10 cellular contexts compared by ENCODE assay signal in the genomic region with DNA sequence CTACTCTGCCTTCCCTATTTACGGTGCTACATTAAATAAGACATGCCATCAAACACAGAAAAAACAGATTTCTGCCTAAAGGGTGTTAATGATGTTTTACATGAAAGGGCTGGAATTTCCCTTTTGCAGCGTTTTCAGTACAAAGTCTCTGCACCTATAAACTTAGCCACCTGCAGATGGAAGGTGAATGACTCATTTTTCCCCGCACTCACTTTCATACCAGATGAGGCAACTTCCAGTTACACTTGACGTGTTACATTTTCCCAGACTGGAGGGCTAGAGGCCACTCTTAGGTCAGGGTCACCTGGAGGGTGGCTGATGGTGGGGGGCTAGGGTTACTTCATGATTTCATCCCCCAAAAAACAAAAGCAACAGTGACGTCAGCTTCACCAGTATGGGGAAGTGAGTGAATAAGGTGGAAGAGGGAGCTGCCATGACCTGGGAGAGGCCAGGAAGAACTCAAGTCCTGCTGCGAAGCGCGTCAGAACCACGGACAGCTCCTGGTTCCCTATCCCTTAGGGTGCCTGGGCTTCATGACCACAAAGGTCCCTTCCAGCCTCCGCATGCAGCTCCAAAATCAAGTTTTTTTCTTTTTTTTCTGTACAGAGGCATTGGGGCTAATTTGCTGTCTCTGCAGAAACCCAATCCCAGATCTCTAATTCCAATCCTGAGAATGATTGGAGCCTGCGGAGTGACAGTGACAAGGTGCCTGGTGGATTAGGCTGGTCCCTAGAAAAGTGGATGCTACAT.
DNase-seq lines count a peak whose midpoint lies in the region; ATAC-seq and TF ChIP-seq lines count a peak whose summit lies in the region.
"Had no signal": no experiment of that assay in that cellular context is flagged by ENCODE, and none has a peak within 500 bp of the region (broad histone marks: within the 10 kb centered on the region; RNA-seq: fewer than 3 reads in every experiment).

No MANE protein-coding gene starts in this region.

- no peak overlapping the region for H3K4me3 ChIP-seq in NB4 (ENCODE audit: low read depth, low read length)
- H3K4me3 ChIP-seq in heart right ventricle = no peak overlapping the region
- H3K4me3 ChIP-seq: vagina had no signal

- POLR2A ChIA-PET in GM10248 (lab: Yijun Ruan, JAX) = interaction anchor here (0.8 kb wide), 1 partner anchor 33 kb away, joined by 3 read pairs; no protein-coding TSS in a partner anchor

- intact Hi-C loops in heart right ventricle (cut with DNase I) = no loop called here

- WGBS in heart right ventricle, 2 donors = 37 to 47% methylated on average over 11 of the region's 11 CpGs

- TF ChIP-seq CTCF in GM10248 (IDR thresholded peaks at IDR 0.05; ENCODE audit: control extremely low read depth, extremely low read depth, low read depth, missing control alignments) (no peak), NB4 (IDR thresholded peaks at IDR 0.05; ENCODE audit: low read depth, low read length) (no peak), foreskin keratinocyte (conservative IDR thresholded peaks at IDR 0.05) (no peak), heart right ventricle (IDR thresholded peaks at IDR 0.05) (no peak)

- H3K27ac ChIP-seq in foreskin keratinocyte (no peak overlapping the region), heart right ventricle (no peak overlapping the region)
- H3K27ac ChIP-seq: vagina had no signal

- H3K27ac Mint-ChIP-seq in activated CD8-positive, alpha-beta memory T cell treated with anti-CD3 and anti-CD28 coated beads, Interleukin-2, amount 10 ng/mL, durations not matched to agents 7 days and 5 days = no peak overlapping the region

- no peak for TF ChIP-seq POLR2A in NB4 (IDR thresholded peaks at IDR 0.05; ENCODE audit: extremely low read depth, insufficient read length)

- H3K9me3 ChIP-seq in heart right ventricle = no peaks in the 10 kb centered on the region
- H3K9me3 ChIP-seq: vagina had no signal

- DNase-seq in GM10248 (ENCODE audit: extremely low spot score) (peak; percentile 60), NB4 (ENCODE audit: low read depth) (peak; percentile 32), foreskin keratinocyte (peak in 1 of 2 donors; percentile 7), NCI-H1930 (lab: John Stamatoyannopoulos, UW) (no peak), pons (ENCODE audit: low spot score) (no peak), heart right ventricle (no peak)
- no peak for DNase-seq in activated CD8-positive, alpha-beta memory T cell treated with anti-CD3 and anti-CD28 coated beads, Interleukin-2, amount 10 ng/mL, durations not matched to agents 7 days and 5 days

- H3K4me1 ChIP-seq in foreskin keratinocyte (no peaks in the 10 kb centered on the region), heart right ventricle (no peaks in the 10 kb centered on the region)
- H3K4me1 ChIP-seq: vagina had no signal

- CTCF ChIA-PET in GM10248 (lab: Yijun Ruan, JAX) = interaction anchor here (0.8 to 1.9 kb wide), 2 partner anchors 11 to 14 kb away, joined by 3 to 8 read pairs; no protein-coding TSS in a partner anchor
- CTCF ChIA-PET in activated CD8-positive, alpha-beta memory T cell treated with anti-CD3 and anti-CD28 coated beads, Interleukin-2, amount 10 ng/mL, durations not matched to agents 7 days and 5 days (lab: Charles Lee) = no interaction called here

- peaks cover 3% of the 10 kb centered on the region for H3K4me1 Mint-ChIP-seq in activated CD8-positive, alpha-beta memory T cell treated with anti-CD3 and anti-CD28 coated beads, Interleukin-2, amount 10 ng/mL, durations not matched to agents 7 days and 5 days

- ATAC-seq in GM21515 (IDR thresholded peaks at IDR 0.05; ENCODE audit: unreplicated experiment) (peak; percentile 50), foreskin keratinocyte (peak; percentile 9), heart right ventricle (no peak)
- ATAC-seq in activated CD8-positive, alpha-beta memory T cell treated with anti-CD3 and anti-CD28 coated beads, Interleukin-2, amount 10 ng/mL, durations not matched to agents 7 days and 5 days = no peak
- ATAC-seq: Panc1 had no signal

- H3K27me3 Mint-ChIP-seq in activated CD8-positive, alpha-beta memory T cell treated with anti-CD3 and anti-CD28 coated beads, Interleukin-2, amount 10 ng/mL, durations not matched to agents 7 days and 5 days = no peaks in the 10 kb centered on the region

- no peaks in the 10 kb centered on the region for H3K27me3 ChIP-seq in foreskin keratinocyte
- H3K27me3 ChIP-seq in heart right ventricle = peaks cover 0 to 3% (median 0%) of the 10 kb centered on the region in 7 donors
- H3K27me3 ChIP-seq: vagina had no signal

- H3K36me3 ChIP-seq in heart right ventricle = no peaks in the 10 kb centered on the region
- H3K36me3 ChIP-seq: vagina had no signal

- no peak overlapping the region for H3K4me3 Mint-ChIP-seq in activated CD8-positive, alpha-beta memory T cell treated with anti-CD3 and anti-CD28 coated beads, Interleukin-2, amount 10 ng/mL, durations not matched to agents 7 days and 5 days

- no peaks in the 10 kb centered on the region for H3K36me3 Mint-ChIP-seq in activated CD8-positive, alpha-beta memory T cell treated with anti-CD3 and anti-CD28 coated beads, Interleukin-2, amount 10 ng/mL, durations not matched to agents 7 days and 5 days

- H3K9me3 Mint-ChIP-seq in activated CD8-positive, alpha-beta memory T cell treated with anti-CD3 and anti-CD28 coated beads, Interleukin-2, amount 10 ng/mL, durations not matched to agents 7 days and 5 days (ENCODE audit: low read depth) = peaks cover 3% of the 10 kb centered on the region

Comparison
In these comparisons a context has a peak if more than half of its experiments do, and no peak if none do; other contexts are left out.
1. DNase-seq: peak in GM10248 (single experiment) and NB4 (single experiment); none in NCI-H1930 (0 of 2), pons (single experiment), activated CD8-positive, alpha-beta memory T cell treated with anti-CD3 and anti-CD28 coated beads, Interleukin-2, amount 10 ng/mL, durations not matched to agents 7 days and 5 days (single experiment) and heart right ventricle (0 of 2).
2. ATAC-seq: peak in GM21515 (single experiment) and foreskin keratinocyte (single experiment); none in activated CD8-positive, alpha-beta memory T cell treated with anti-CD3 and anti-CD28 coated beads, Interleukin-2, amount 10 ng/mL, durations not matched to agents 7 days and 5 days (single experiment) and heart right ventricle (0 of 8).